ENCODE assay signal across 21 cellular contexts in genomic region chr15:74442063-74442462, GRCh38. TPM values are rescaled to one million over a fixed set of nuclear protein-coding genes. Genes with fewer than 3 reads are reported as not detected.
A peak's percentile ranks its signal among the peaks of the same experiment; 100 is the strongest.
DNase-seq lines count a peak whose midpoint lies in the region; ATAC-seq and TF ChIP-seq lines count a peak whose summit lies in the region.
"Had no signal": no experiment of that assay in that cellular context is flagged by ENCODE, and none has a peak within 500 bp of the region (broad histone marks: within the 10 kb centered on the region; RNA-seq: fewer than 3 reads in every experiment).

No MANE protein-coding gene starts in this region.

- peaks cover 26% of the 10 kb centered on the region for H3K36me3 Mint-ChIP-seq in stimulated activated naive CD8-positive, alpha-beta T cell treated with anti-CD3 and anti-CD28 coated beads, Interleukin-15, Interleukin-2, amounts not matched to agents 100 ng/mL and 50 ng/mL, for 24 hours (ENCODE audit: low read depth)
- peaks cover 9% of the 10 kb centered on the region for H3K36me3 Mint-ChIP-seq in progenitor cell of endocrine pancreas (ENCODE audit: insufficient read depth)

- no peak for TF ChIP-seq CTCF in dorsolateral prefrontal cortex (IDR thresholded peaks at IDR 0.05 in 54 of 56, conservative IDR thresholded peaks at IDR 0.05 in 2 of 56; ENCODE audit: low read depth in 1 of 56, partially characterized antibody in 56 of 56)
- no peak for TF ChIP-seq CTCF in progenitor cell of endocrine pancreas (IDR thresholded peaks at IDR 0.05; ENCODE audit: unreplicated experiment)
- TF ChIP-seq CTCF in GM10266 (IDR thresholded peaks at IDR 0.05; ENCODE audit: control insufficient read depth, insufficient read depth, low read depth, missing control alignments), result no peak

- H3K27me3 Mint-ChIP-seq in stimulated activated naive CD8-positive, alpha-beta T cell treated with anti-CD3 and anti-CD28 coated beads, Interleukin-15, Interleukin-2, amounts not matched to agents 100 ng/mL and 50 ng/mL, for 24 hours, result no peaks in the 10 kb centered on the region
- peaks cover 28% of the 10 kb centered on the region for H3K27me3 Mint-ChIP-seq in progenitor cell of endocrine pancreas
- H3K27me3 Mint-ChIP-seq: activated CD4-positive, alpha-beta T cell treated with anti-CD3 and anti-CD28 coated beads for 36 hours had no signal

- DNase-seq in stimulated activated naive CD8-positive, alpha-beta T cell treated with anti-CD3 and anti-CD28 coated beads, Interleukin-15, Interleukin-2, amounts not matched to agents 100 U/mL and 50 U/mL, for 24 hours, result no peak
- peak in 3 of 10 donors; percentile 1 to 16 (median 16) for DNase-seq in dorsolateral prefrontal cortex
- DNase-seq in progenitor cell of endocrine pancreas (ENCODE audit: low spot score, unreplicated experiment), result no peak
- no peak for DNase-seq in GM10266 (ENCODE audit: extremely low spot score)
- DNase-seq in activated CD4-positive, alpha-beta T cell treated with anti-CD3 and anti-CD28 coated beads, Interleukin-2, amount 50 U/mL, for 4 hours, result no peak
- no peak for DNase-seq in HuH-7 (ENCODE audit: low spot score)
- no peak for DNase-seq in NCI-H526 treated with DMSO at 0.1 percent for 48 hours (lab: John Stamatoyannopoulos, UW)
- DNase-seq: ACHN; activated CD4-positive, alpha-beta T cell treated with anti-CD3 and anti-CD28 coated beads for 36 hours; activated naive CD4-positive, alpha-beta T cell treated with anti-CD3 and anti-CD28 coated beads, Interleukin-2, amount 50 U/mL, for 16 hours; activated T-cell treated with anti-CD3 and anti-CD28 coated beads, Interleukin-2, amount 50 U/mL, for 72 hours; heart right ventricle; KBM-7; MM.1S; NCI-H524 treated with DMSO at 0.1 percent for 48 hours; testis had no signal

- H3K4me3 ChIP-seq in dorsolateral prefrontal cortex, result no peak overlapping the region
- H3K4me3 ChIP-seq: BLaER1 treated with 17β-estradiol and CSF1 and Interleukin-3, amounts not matched to agents 10 nM and 100 nM; heart right ventricle; testis had no signal

- H3K9me3 Mint-ChIP-seq in stimulated activated naive CD8-positive, alpha-beta T cell treated with anti-CD3 and anti-CD28 coated beads, Interleukin-15, Interleukin-2, amounts not matched to agents 100 ng/mL and 50 ng/mL, for 24 hours, result no peaks in the 10 kb centered on the region
- no peaks in the 10 kb centered on the region for H3K9me3 Mint-ChIP-seq in progenitor cell of endocrine pancreas (ENCODE audit: low read depth)
- H3K9me3 Mint-ChIP-seq: activated T-cell treated with anti-CD3 and anti-CD28 coated beads, Interleukin-2, amount 50 U/mL, for 72 hours had no signal

- intact Hi-C loops in dorsolateral prefrontal cortex (cut with DNase I), result loop anchor here in 1 of 2 donors (5.0 kb wide), 1 partner anchor 180 kb away; no protein-coding TSS in a partner anchor

- H3K27me3 ChIP-seq in dorsolateral prefrontal cortex, result no peaks in the 10 kb centered on the region
- H3K27me3 ChIP-seq: BLaER1 treated with 17β-estradiol and CSF1 and Interleukin-3, amounts not matched to agents 10 nM and 100 nM; heart right ventricle; neutrophil; testis had no signal

- peak overlapping the region; percentile 2 for H3K27ac Mint-ChIP-seq in stimulated activated naive CD8-positive, alpha-beta T cell treated with anti-CD3 and anti-CD28 coated beads, Interleukin-15, Interleukin-2, amounts not matched to agents 100 ng/mL and 50 ng/mL, for 24 hours
- peak overlapping the region; percentile 3 for H3K27ac Mint-ChIP-seq in progenitor cell of endocrine pancreas
- H3K27ac Mint-ChIP-seq: activated CD4-positive, alpha-beta T cell treated with anti-CD3 and anti-CD28 coated beads for 36 hours; activated T-cell treated with anti-CD3 and anti-CD28 coated beads, Interleukin-2, amount 50 U/mL, for 72 hours had no signal

- no peak for ATAC-seq in stimulated activated naive CD8-positive, alpha-beta T cell treated with anti-CD3 and anti-CD28 coated beads, Interleukin-15, Interleukin-2, amounts not matched to agents 100 U/mL and 50 U/mL, for 24 hours
- ATAC-seq: activated CD4-positive, alpha-beta T cell treated with anti-CD3 and anti-CD28 coated beads for 36 hours; activated T-cell treated with anti-CD3 and anti-CD28 coated beads, Interleukin-2, amount 50 U/mL, for 72 hours; HCT116 had no signal

- peak overlapping the region in 37 of 59 donors; percentile 3 to 90 (median 54) for H3K27ac ChIP-seq in dorsolateral prefrontal cortex
- H3K27ac ChIP-seq: epithelial cell of prostate, neutrophil, testis had no signal

- H3K4me1 Mint-ChIP-seq in stimulated activated naive CD8-positive, alpha-beta T cell treated with anti-CD3 and anti-CD28 coated beads, Interleukin-15, Interleukin-2, amounts not matched to agents 100 ng/mL and 50 ng/mL, for 24 hours (ENCODE audit: low read depth), result peaks cover 17% of the 10 kb centered on the region
- peaks cover 20% of the 10 kb centered on the region for H3K4me1 Mint-ChIP-seq in progenitor cell of endocrine pancreas (ENCODE audit: low read depth)

- no peak overlapping the region for H3K4me3 Mint-ChIP-seq in stimulated activated naive CD8-positive, alpha-beta T cell treated with anti-CD3 and anti-CD28 coated beads, Interleukin-15, Interleukin-2, amounts not matched to agents 100 ng/mL and 50 ng/mL, for 24 hours
- no peak overlapping the region for H3K4me3 Mint-ChIP-seq in progenitor cell of endocrine pancreas (ENCODE audit: low read depth)
- H3K4me3 Mint-ChIP-seq: activated CD4-positive, alpha-beta T cell treated with anti-CD3 and anti-CD28 coated beads for 36 hours; activated T-cell treated with anti-CD3 and anti-CD28 coated beads, Interleukin-2, amount 50 U/mL, for 72 hours had no signal

RNA-seq across cellular contexts. Expression of gene SEMA7A, which starts 8.3 kb away (rescaled TPM):
- total RNA-seq in dorsolateral prefrontal cortex (100 to 1,000 TPM in 2 of 120 experiments, 10 to 100 TPM in 118; 34.1 to 116 (median 63.6) TPM), progenitor cell of endocrine pancreas (1.9 and 2.6 TPM in 2 replicates)

RNA-seq across cellular contexts. Expression of gene UBL7, which starts 18.9 kb away (rescaled TPM):
- total RNA-seq in dorsolateral prefrontal cortex (100 to 1,000 TPM in 1 of 120 experiments, 10 to 100 TPM in 119; 46.8 to 107 (median 78.1) TPM), progenitor cell of endocrine pancreas (45.9 and 53.7 TPM in 2 replicates)
